ENCODE assay signal across 2 cellular contexts in genomic region chr17:8696456-8696855, GRCh38.
TF ChIP-seq lines count a peak whose summit lies in the region.

No MANE protein-coding gene starts in this region.

TF ChIP-seq in H1, 55 proteins besides CTCF, POLR2A, EP300 and RAD21:
- TF ChIP-seq GABPA (IDR thresholded peaks at IDR 0.05; ENCODE audit: borderline replicate concordance, insufficient read depth, low read length) (no peak), USF2 (IDR thresholded peaks at IDR 0.05; ENCODE audit: low read length) (no peak), KDM1A (IDR thresholded peaks at IDR 0.05; ENCODE audit: borderline replicate concordance, low read length) (no peak), HDAC2 (IDR thresholded peaks at IDR 0.05; ENCODE audit: borderline replicate concordance in 1 of 2, low read depth in 2 of 2, low read length in 2 of 2) (no peak), CBX8 (IDR thresholded peaks at IDR 0.05; ENCODE audit: borderline replicate concordance, low read depth, low read length) (no peak), RNF2 (IDR thresholded peaks at IDR 0.05; ENCODE audit: borderline replicate concordance, low read depth, low read length, missing control alignments, poor library complexity, severe bottlenecking) (no peak), FOSL1 (IDR thresholded peaks at IDR 0.05; ENCODE audit: insufficient read depth, low read depth, low read length) (no peak), RBBP5 (IDR thresholded peaks at IDR 0.05; ENCODE audit: borderline replicate concordance, low read depth, low read length) (no peak), SIRT6 (IDR thresholded peaks at IDR 0.05; ENCODE audit: low read length) (no peak), HDAC6 (IDR thresholded peaks at IDR 0.05; ENCODE audit: low read depth, low read length) (no peak), TCF12 (IDR thresholded peaks at IDR 0.05; ENCODE audit: low read depth, low read length) (no peak), SIX5 (IDR thresholded peaks at IDR 0.05; ENCODE audit: low read depth, low read length) (no peak), TEAD4 (IDR thresholded peaks at IDR 0.05; ENCODE audit: low read depth, low read length) (no peak), CHD2 (IDR thresholded peaks at IDR 0.05; ENCODE audit: low read length) (no peak), JUND (IDR thresholded peaks at IDR 0.05; ENCODE audit: low read length) (no peak)

TF ChIP-seq in HepG2, 621 proteins besides CTCF, POLR2A, EP300 and RAD21:
- TF ChIP-seq ZNF772 (CRISPR knock-in tag; IDR thresholded peaks at IDR 0.05) (no peak), ZNF367 (CRISPR knock-in tag; IDR thresholded peaks at IDR 0.05; ENCODE audit: borderline replicate concordance) (no peak), ZNF33B (CRISPR knock-in tag; IDR thresholded peaks at IDR 0.05) (no peak), NFRKB (IDR thresholded peaks at IDR 0.05) (no peak), ZBTB10 (CRISPR knock-in tag; IDR thresholded peaks at IDR 0.05; ENCODE audit: borderline replicate concordance) (no peak)
